ENCODE assay signal across 1 cellular context in the genomic region with DNA sequence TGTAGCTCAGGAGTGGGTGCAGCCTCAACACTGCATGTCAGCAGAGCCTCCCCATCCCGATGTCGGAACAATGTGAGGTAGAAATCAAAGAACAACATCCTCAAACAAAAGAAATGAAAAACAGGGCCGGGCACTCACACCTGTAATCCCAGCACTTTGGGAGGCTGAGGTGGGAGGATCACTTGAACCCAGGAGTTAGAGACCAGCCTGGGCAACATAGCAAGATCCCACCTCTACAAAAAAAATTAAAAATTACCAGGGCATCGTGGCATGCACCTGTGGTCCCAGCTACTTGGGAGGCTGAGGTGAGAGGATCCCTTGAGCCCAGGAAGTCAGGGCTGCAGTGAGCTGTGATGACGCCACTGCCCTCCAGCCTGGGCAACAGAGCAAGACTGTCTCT. TPM values are rescaled to one million over a fixed set of nuclear protein-coding genes. Genes with fewer than 3 reads are reported as not detected.
"Had no signal": no experiment of that assay in that cellular context is flagged by ENCODE, and none has a peak within 500 bp of the region (broad histone marks: within the 10 kb centered on the region; RNA-seq: fewer than 3 reads in every experiment).

No MANE protein-coding gene starts in this region.

RNA-seq across cellular contexts. Expression of gene GPER1, which starts 55.1 kb away (rescaled TPM):
- total RNA-seq: natural killer cell treated with Interleukin-12 subunit alpha and Interleukin-12 subunit beta and Interleukin-15 and Interleukin-18, amount 100 ng/mL, for 72 hours had no signal
